19 cellular contexts compared by ENCODE assay signal in genomic region chr3:102238362-102238761, GRCh38.
A peak's percentile ranks its signal among the peaks of the same experiment; 100 is the strongest.
DNase-seq lines count a peak whose midpoint lies in the region; ATAC-seq, FAIRE-seq and TF ChIP-seq lines count a peak whose summit lies in the region.
"Had no signal": no experiment of that assay in that cellular context is flagged by ENCODE, and none has a peak within 500 bp of the region (broad histone marks: within the 10 kb centered on the region; RNA-seq: fewer than 3 reads in every experiment).

No MANE protein-coding gene starts in this region.

- H3K4me1 Mint-ChIP-seq in GM23338, result peaks cover 39% of the 10 kb centered on the region
- H3K4me1 Mint-ChIP-seq: activated naive CD4-positive, alpha-beta T cell treated with anti-CD3 and anti-CD28 coated beads, Interleukin-2, amount 50 U/mL, for 24 hours; brain had no signal

- peak overlapping the region; percentile 41; the same call in 1 of the 2 replicates for H3K27ac Mint-ChIP-seq in GM23338
- H3K27ac Mint-ChIP-seq: activated naive CD4-positive, alpha-beta T cell treated with anti-CD3 and anti-CD28 coated beads, Interleukin-2, amount 50 U/mL, for 24 hours; brain; memory B cell had no signal

- POLR2A ChIA-PET in A673 (lab: Charles Lee; ENCODE audit: low non-redundant PET), result no interaction called here

- H3K9me3 Mint-ChIP-seq in GM23338, result no peaks in the 10 kb centered on the region; the same call in 1 of the 3 replicates
- H3K9me3 Mint-ChIP-seq: activated naive CD4-positive, alpha-beta T cell treated with anti-CD3 and anti-CD28 coated beads, Interleukin-2, amount 50 U/mL, for 24 hours; memory B cell had no signal

- DNase-seq in GM23338 (ENCODE audit: low spot score) (peak; percentile 47), NCI-H526 (lab: John Stamatoyannopoulos, UW) (peak; percentile 26 to 30), bronchial epithelial cell (ENCODE audit: low read depth) (peak; percentile 99), left lung (no peak), A673 (ENCODE audit: low spot score) (no peak), DMS79 (lab: John Stamatoyannopoulos, UW) (no peak)
- DNase-seq: activated CD4-positive, alpha-beta T cell treated with anti-CD3 and anti-CD28 coated beads for 4 hours; activated CD8-positive, alpha-beta memory T cell treated with anti-CD3 and anti-CD28 coated beads, Interleukin-2, amount 50 U/mL, for 48 hours; NCI-H1694; NCI-H82; right cardiac atrium; stimulated activated CD4-positive, alpha-beta T cell treated with anti-CD3 and anti-CD28 coated beads, Interleukin-1b, Interleukin-23, amount 100 ng/mL, for 48 hours; T-helper 2 cell had no signal

- peaks cover 7% of the 10 kb centered on the region; the same call in 1 of the 2 replicates for H3K9me2 ChIP-seq in GM23338 (ENCODE audit: insufficient read depth)

- H3F3A ChIP-seq in GM23338 (replicated peaks; ENCODE audit: low read depth), result no peaks in the 10 kb centered on the region

- FAIRE-seq in bronchial epithelial cell (lab: Jason Lieb, UNC), result peak; percentile 93

- H3K36me3 ChIP-seq in GM23338 (ENCODE audit: insufficient read depth) (no peaks in the 10 kb centered on the region), bronchial epithelial cell (ENCODE audit: control insufficient read depth, insufficient read depth, low read length) (no peaks in the 10 kb centered on the region), left lung (no peaks in the 10 kb centered on the region), A673 (ENCODE audit: insufficient read depth, low read length, poor library complexity, severe bottlenecking) (no peaks in the 10 kb centered on the region)

- H2AFZ ChIP-seq in GM23338, result no peak overlapping the region; the same call in 1 of the 2 replicates

- peak overlapping the region; percentile 7; the same call in 1 of the 2 replicates for H3K4me3 ChIP-seq in GM23338
- no peak overlapping the region for H3K4me3 ChIP-seq in bronchial epithelial cell (ENCODE audit: low read depth, low read length)
- H3K4me3 ChIP-seq in left lung, result no peak overlapping the region
- no peak overlapping the region for H3K4me3 ChIP-seq in A673 (ENCODE audit: low read depth, low read length, poor library complexity, severe bottlenecking)

- peaks cover 4% of the 10 kb centered on the region for H3K27me3 Mint-ChIP-seq in GM23338 (ENCODE audit: insufficient read depth, low read depth, poor library complexity)
- H3K27me3 Mint-ChIP-seq: activated naive CD4-positive, alpha-beta T cell treated with anti-CD3 and anti-CD28 coated beads, Interleukin-2, amount 50 U/mL, for 24 hours; memory B cell had no signal

- CTCF ChIA-PET in A673 (lab: Charles Lee), result no interaction called here

- no peaks in the 10 kb centered on the region for H3K79me2 ChIP-seq in GM23338 (replicated peaks; ENCODE audit: insufficient read depth)

- H3K4me1 ChIP-seq in GM23338 (ENCODE audit: insufficient read depth), result peaks cover 32% of the 10 kb centered on the region
- no peaks in the 10 kb centered on the region for H3K4me1 ChIP-seq in left lung
- H3K4me1 ChIP-seq in A673 (ENCODE audit: insufficient read depth, low read length, poor library complexity, severe bottlenecking), result peaks cover 10% of the 10 kb centered on the region

- ATAC-seq in GM23338, result peak; percentile 78
- ATAC-seq in left lung, result peak; percentile 66
- no peak for ATAC-seq in HG03378 (IDR thresholded peaks at IDR 0.05; ENCODE audit: unreplicated experiment)
- no peak for ATAC-seq in GM19463 (IDR thresholded peaks at IDR 0.05; ENCODE audit: unreplicated experiment)
- ATAC-seq: right cardiac atrium had no signal

- intact Hi-C loops in left lung (cut with DNase I) (no loop called here), A673 (cut with micrococcal nuclease; ENCODE audit: unreplicated experiment) (loop anchor here (10.0 kb wide), 2 partner anchors 436 to 506 kb away; no protein-coding TSS in a partner anchor)

- H3K4me2 ChIP-seq in GM23338, result peak overlapping the region; percentile 52
- H3K4me2 ChIP-seq: KMS-11 had no signal

- H3K9me3 ChIP-seq in left lung (no peaks in the 10 kb centered on the region), A673 (ENCODE audit: low read depth, low read length, poor library complexity, severe bottlenecking) (no peaks in the 10 kb centered on the region)

- no peak overlapping the region for H3K4me3 Mint-ChIP-seq in GM23338
- H3K4me3 Mint-ChIP-seq: activated naive CD4-positive, alpha-beta T cell treated with anti-CD3 and anti-CD28 coated beads, Interleukin-2, amount 50 U/mL, for 24 hours; brain; memory B cell had no signal

- H3K36me3 Mint-ChIP-seq in GM23338 (ENCODE audit: low read depth), result no peaks in the 10 kb centered on the region
- H3K36me3 Mint-ChIP-seq: activated naive CD4-positive, alpha-beta T cell treated with anti-CD3 and anti-CD28 coated beads, Interleukin-2, amount 50 U/mL, for 24 hours; brain; memory B cell had no signal

- BruUV-seq in A673 (replicated peaks; lab: Mats Ljungman, UMichigan), result no TSS peak

- TF ChIP-seq CTCF in GM23338 (conservative IDR thresholded peaks at IDR 0.05; ENCODE audit: low read depth in 2 of 2), result no peak
- no peak for TF ChIP-seq CTCF in bronchial epithelial cell (IDR thresholded peaks at IDR 0.05; ENCODE audit: insufficient read depth, low read length, severe bottlenecking)
- no peak for TF ChIP-seq CTCF in left lung (IDR thresholded peaks at IDR 0.05)
- TF ChIP-seq CTCF in A673 (conservative IDR thresholded peaks at IDR 0.05; ENCODE audit: low read depth, low read length), result no peak

- no peaks in the 10 kb centered on the region for H3K27me3 ChIP-seq in GM23338 (ENCODE audit: insufficient read depth)
- H3K27me3 ChIP-seq in bronchial epithelial cell (ENCODE audit: control insufficient read depth, insufficient read depth, low read length), result no peaks in the 10 kb centered on the region
- H3K27me3 ChIP-seq in left lung, result no peaks in the 10 kb centered on the region
- H3K27me3 ChIP-seq in A673 (replicated peaks; ENCODE audit: insufficient read depth, low read depth, low read length, poor library complexity), result no peaks in the 10 kb centered on the region

- H3K27ac ChIP-seq in GM23338 (ENCODE audit: low read depth) (peak overlapping the region; percentile 42; the same call in 1 of the 2 replicates), left lung (no peak overlapping the region), A673 (ENCODE audit: low read depth, low read length, poor library complexity, severe bottlenecking) (no peak overlapping the region)
- H3K27ac ChIP-seq: KMS-11 had no signal

- no peaks in the 10 kb centered on the region for H4K20me1 ChIP-seq in GM23338 (replicated peaks; ENCODE audit: insufficient read depth)

TF ChIP-seq in GM23338, 12 proteins besides CTCF, POLR2A, EP300 and RAD21 (continues in another document):
- TF ChIP-seq EZH2 (IDR thresholded peaks at IDR 0.05; ENCODE audit: low read depth, unreplicated experiment) (no peak), ZNF114 (CRISPR knock-in tag; IDR thresholded peaks at IDR 0.05) (no peak)

Comparison
In these comparisons a context has a peak if more than half of its experiments do, and no peak if none do; other contexts are left out.
1. ATAC-seq: peak in GM23338 (single experiment) and left lung (single experiment); none in HG03378 (single experiment) and GM19463 (single experiment).
2. DNase-seq: peak in GM23338 (single experiment), NCI-H526 (2 of 2) and bronchial epithelial cell (single experiment); none in left lung (0 of 2), A673 (single experiment) and DMS79 (single experiment).